30 cellular contexts compared by ENCODE assay signal in genomic region chr17:19659366-19660177, GRCh38. TPM values are rescaled to one million over a fixed set of nuclear protein-coding genes. Genes with fewer than 3 reads are reported as not detected.
DNase-seq lines count a peak whose midpoint lies in the region; ATAC-seq, FAIRE-seq and TF ChIP-seq lines count a peak whose summit lies in the region.
"Had no signal": no experiment of that assay in that cellular context is flagged by ENCODE, and none has a peak within 500 bp of the region (broad histone marks: within the 10 kb centered on the region; RNA-seq: fewer than 3 reads in every experiment).

No MANE protein-coding gene starts in this region.

- no peak for DNase-seq in A549 (ENCODE audit: low read depth in 1 of 2, low spot score in 1 of 2)
- no peak for DNase-seq in PC-9
- peak; percentile 16 for DNase-seq in islet precursor cell
- no peak for DNase-seq in psoas muscle
- DNase-seq in activated CD4-positive, alpha-beta T cell treated with anti-CD3 and anti-CD28 coated beads, Interleukin-2, amount 50 U/mL, for 4 hours: no peak
- DNase-seq in stimulated activated CD4-positive, alpha-beta T cell treated with anti-CD3 and anti-CD28 coated beads, Interleukin-12 subunit alpha, Interleukin-12 subunit beta, amount 100 ng/mL, for 4 hours: no peak
- DNase-seq in type B pancreatic cell (ENCODE audit: extremely low spot score, unreplicated experiment): no peak
- DNase-seq in central memory CD4-positive, alpha-beta T cell: no peak
- DNase-seq: ACHN; activated CD4-positive, CD25-positive, alpha-beta regulatory T cell treated with anti-CD3 and anti-CD28 coated beads, Interleukin-2, amount 50 U/mL, for 72 hours; activated CD8-positive, alpha-beta T cell treated with anti-CD3 and anti-CD28 coated beads, Interleukin-2, amount 10 ng/mL, durations not matched to agents 7 days and 5 days; activated effector memory CD4-positive, alpha-beta T cell treated with anti-CD3 and anti-CD28 coated beads, Interleukin-2, amount 50 U/mL, for 16 hours; activated naive CD8-positive, alpha-beta T cell treated with anti-CD3 and anti-CD28 coated beads, Interleukin-2, amount 10 ng/mL, durations not matched to agents 7 days and 5 days; cerebellar nuclear complex; COR-L47; DND-41; dorsolateral prefrontal cortex; H7; NCI-H1105; NCI-H1930; NCI-H526 treated with DMSO at 0.1 percent for 48 hours; stimulated activated naive CD4-positive, alpha-beta T cell treated with Interleukin-2 at 50 U/mL for 16 hours; T-cell had no signal

- no peak for FAIRE-seq in A549 (lab: Jason Lieb, UNC)
- FAIRE-seq: endothelial cell of umbilical vein, GM18507, islet of Langerhans had no signal

- no TSS peak for BruUV-seq in PC-9 (replicated peaks; lab: Mats Ljungman, UMichigan)

- H3K4me1 ChIP-seq in A549 (peaks cover 29% of the 10 kb centered on the region), PC-9 (replicated peaks; ENCODE audit: insufficient read depth) (peaks cover 39% of the 10 kb centered on the region), psoas muscle (peaks cover 22% of the 10 kb centered on the region)
- H3K4me1 ChIP-seq: SJSA1 had no signal

- CTCF ChIA-PET in A549 (lab: Yijun Ruan, JAX): interaction anchor here (0.5 to 3.2 kb wide), 5 partner anchors 12 to 133 kb away, joined by 3 to 15 read pairs (median 4); no protein-coding TSS in a partner anchor
- CTCF ChIA-PET in PC-9 (lab: Charles Lee): no interaction called here

- intact Hi-C loops in PC-9 (cut with micrococcal nuclease; ENCODE audit: unreplicated experiment) (loop anchor here (5.0 kb wide), 2 partner anchors 38 to 147 kb away; no protein-coding TSS in a partner anchor), psoas muscle (cut with DNase I) (no loop called here)

- no peak overlapping the region for H3K4me3 Mint-ChIP-seq in type B pancreatic cell
- H3K4me3 Mint-ChIP-seq: activated CD8-positive, alpha-beta T cell treated with anti-CD3 and anti-CD28 coated beads, Interleukin-2, amount 10 ng/mL, durations not matched to agents 7 days and 5 days; activated naive CD8-positive, alpha-beta T cell treated with anti-CD3 and anti-CD28 coated beads, Interleukin-2, amount 10 ng/mL, durations not matched to agents 7 days and 5 days; neural crest cell; T-cell had no signal

- no peaks in the 10 kb centered on the region for H3K27me3 ChIP-seq in PC-9 (ENCODE audit: insufficient read depth, low read depth)
- no peaks in the 10 kb centered on the region for H3K27me3 ChIP-seq in psoas muscle (ENCODE audit: insufficient read depth in 3 of 3, low read length in 2 of 3)
- H3K27me3 ChIP-seq: dorsolateral prefrontal cortex, SJSA1 had no signal

- 92% methylated on average over 7 of the region's 7 CpGs for WGBS in A549 (ENCODE audit: missing lambda C conversion rate)
- WGBS in psoas muscle, 3 donors: 37 to 44% (median 41%) methylated on average over 7 of the region's 7 CpGs

- peaks cover 52% of the 10 kb centered on the region for H3K36me3 Mint-ChIP-seq in type B pancreatic cell

- H3K4me1 Mint-ChIP-seq in type B pancreatic cell (ENCODE audit: unreplicated experiment): peaks cover 9% of the 10 kb centered on the region
- H3K4me1 Mint-ChIP-seq: neural crest cell had no signal

- H3K4me2 ChIP-seq in A549 (peak overlapping the region; percentile 38), PC-9 (peak overlapping the region; percentile 29)

- no peak overlapping the region for H2AFZ ChIP-seq in PC-9

- H4K20me1 ChIP-seq in PC-9 (ENCODE audit: insufficient read depth): peaks cover 10% of the 10 kb centered on the region; the same call in 1 of the 2 replicates

- H3K9me3 Mint-ChIP-seq in type B pancreatic cell: no peaks in the 10 kb centered on the region
- H3K9me3 Mint-ChIP-seq: activated naive CD8-positive, alpha-beta T cell treated with anti-CD3 and anti-CD28 coated beads, Interleukin-2, amount 10 ng/mL, durations not matched to agents 7 days and 5 days; neural crest cell; T-cell had no signal

- no peak overlapping the region for H3K27ac Mint-ChIP-seq in type B pancreatic cell
- H3K27ac Mint-ChIP-seq: activated CD8-positive, alpha-beta T cell treated with anti-CD3 and anti-CD28 coated beads, Interleukin-2, amount 10 ng/mL, durations not matched to agents 7 days and 5 days; activated naive CD8-positive, alpha-beta T cell treated with anti-CD3 and anti-CD28 coated beads, Interleukin-2, amount 10 ng/mL, durations not matched to agents 7 days and 5 days; T-cell had no signal

- TF ChIP-seq RAD21 in A549 (conservative IDR thresholded peaks at IDR 0.05 in 1 of 2, IDR thresholded peaks at IDR 0.05 in 1 of 2): no peak

- H3K79me2 ChIP-seq in PC-9 (ENCODE audit: low read depth): peaks cover 97% of the 10 kb centered on the region

- H3K27me3 Mint-ChIP-seq in type B pancreatic cell: no peaks in the 10 kb centered on the region
- H3K27me3 Mint-ChIP-seq: activated naive CD8-positive, alpha-beta T cell treated with anti-CD3 and anti-CD28 coated beads, Interleukin-2, amount 10 ng/mL, durations not matched to agents 7 days and 5 days; T-cell had no signal

- peaks cover 49% of the 10 kb centered on the region for H3F3A ChIP-seq in PC-9 (ENCODE audit: insufficient read depth, low read depth)

- H3K9me2 ChIP-seq in PC-9 (ENCODE audit: insufficient read depth): no peaks in the 10 kb centered on the region

- POLR2A ChIA-PET in A549 (lab: Yijun Ruan, JAX): interaction anchor here (0.6 to 4.7 kb wide), 2 partner anchors 11 to 51 kb away, joined by 3 to 28 read pairs; partner anchors contain the start of gene ALDH3A2
- POLR2A ChIA-PET in PC-9 (lab: Charles Lee; ENCODE audit: unreplicated experiment): interaction anchor here (1.1 kb wide), 1 partner anchor 10 kb away, joined by 6 read pairs; no protein-coding TSS in a partner anchor

- H3K9me3 ChIP-seq in A549: no peaks in the 10 kb centered on the region
- H3K9me3 ChIP-seq in PC-9 (ENCODE audit: insufficient read depth, low read depth): no peaks in the 10 kb centered on the region
- no peaks in the 10 kb centered on the region for H3K9me3 ChIP-seq in psoas muscle
- H3K9me3 ChIP-seq: SJSA1 had no signal

- H3K36me3 ChIP-seq in PC-9 (ENCODE audit: low read depth) (peaks cover 93% of the 10 kb centered on the region), psoas muscle (ENCODE audit: insufficient read depth in 1 of 2, low read depth in 1 of 2) (peaks cover 14 to 96% of the 10 kb centered on the region in 2 donors)
- H3K36me3 ChIP-seq: SJSA1 had no signal

- no peak for TF ChIP-seq POLR2A in A549 (IDR thresholded peaks at IDR 0.05; ENCODE audit: low read length)

- no peak for TF ChIP-seq CTCF in A549 (IDR thresholded peaks at IDR 0.05)
- TF ChIP-seq CTCF in PC-9 (conservative IDR thresholded peaks at IDR 0.05): no peak
- no peak for TF ChIP-seq CTCF in psoas muscle (IDR thresholded peaks at IDR 0.05)
- TF ChIP-seq CTCF in type B pancreatic cell (conservative IDR thresholded peaks at IDR 0.05): no peak

- ATAC-seq in A549: no peak
- peak; percentile 32 to 65 (median 51) for ATAC-seq in psoas muscle
- ATAC-seq: activated CD8-positive, alpha-beta T cell treated with anti-CD3 and anti-CD28 coated beads, Interleukin-2, amount 10 ng/mL, durations not matched to agents 7 days and 5 days; T-cell had no signal

- H3K27ac ChIP-seq in A549: peak overlapping the region in 1 of 2 experiments; percentile 28; a peak in 3 of 6 replicates
- peak overlapping the region; percentile 18 for H3K27ac ChIP-seq in PC-9
- peak overlapping the region; percentile 46 for H3K27ac ChIP-seq in psoas muscle
- H3K27ac ChIP-seq: dorsolateral prefrontal cortex, SJSA1 had no signal

- H3K4me3 ChIP-seq in A549: no peak overlapping the region
- no peak overlapping the region for H3K4me3 ChIP-seq in PC-9
- H3K4me3 ChIP-seq in psoas muscle: no peak overlapping the region
- H3K4me3 ChIP-seq: dorsolateral prefrontal cortex, SJSA1 had no signal

- TF ChIP-seq EP300 in A549 (IDR thresholded peaks at IDR 0.05): no peak

TF ChIP-seq in A549, 52 proteins besides CTCF, POLR2A, EP300 and RAD21:
- TF ChIP-seq CEBPB (IDR thresholded peaks at IDR 0.05) (peak; percentile 12 to 57; a peak in 2 of 4 replicates), KDM1A (IDR thresholded peaks at IDR 0.05; ENCODE audit: low read depth) (no peak)

RNA-seq across cellular contexts. Expression of gene ALDH3A2, which starts 11.0 kb away (rescaled TPM):
- 195 and 225 TPM in 2 replicates for polyA plus RNA-seq in A549 (2011; rRNA removed)
- 90.7 and 101 TPM in 2 replicates for polyA plus RNA-seq in A549 (2012; cell fraction: cytosol; rRNA removed)
- polyA plus RNA-seq in A549 (2012; cell fraction: nucleus; rRNA removed): 159 and 162 TPM in 2 replicates
- polyA plus RNA-seq in A549 (2017; fragmentation: RNase III; extraction: RNeasy Plus Mini Kit Qiagen cat#74134 plus additional on column Dnase treatment): 140 to 142 TPM (median 140 TPM) in 3 replicates
- 110 and 113 TPM in 2 replicates for polyA minus RNA-seq in A549 (2011; rRNA and poly(A)+ RNA removed)
- total RNA-seq in PC-9 (2021): 271 and 290 TPM in 2 replicates
- 100 to 1,000 TPM in 1 of 4 donors, 10 to 100 TPM in 3; 57.6 to 229 (median 86.2) TPM for total RNA-seq in psoas muscle
- 10 to 100 TPM; 32.9 to 78.1 (median 68.6) TPM for polyA plus RNA-seq in psoas muscle
- total RNA-seq in type B pancreatic cell (ENCODE audit: low replicate concordance): 57.7 and 69.8 TPM in 2 replicates

RNA-seq across cellular contexts. Expression of gene SLC47A2, which starts 56.8 kb away (rescaled TPM):
- polyA plus RNA-seq in A549 (2011; rRNA removed): 0.07 and 0.13 TPM in 2 replicates
- 0.04 and 0.05 TPM in 2 replicates for polyA plus RNA-seq in A549 (2012; cell fraction: cytosol; rRNA removed)
- 0.26 and 0.44 TPM in 2 replicates for polyA plus RNA-seq in A549 (2012; cell fraction: nucleus; rRNA removed)
- 0.16 to 0.27 TPM (median 0.22 TPM) in 3 replicates for polyA plus RNA-seq in A549 (2017; fragmentation: RNase III; extraction: RNeasy Plus Mini Kit Qiagen cat#74134 plus additional on column Dnase treatment)
- polyA minus RNA-seq in A549 (2011; rRNA and poly(A)+ RNA removed): 0.15 and 0.21 TPM in 2 replicates
- total RNA-seq in PC-9 (2021): 38.9 and 42.6 TPM in 2 replicates
- total RNA-seq in psoas muscle: 1 to 10 TPM in 1 of 4 donors, not detected in 3; 1.1 TPM
- under 1 TPM; 0.01 to 0.08 (median 0.03) TPM for polyA plus RNA-seq in psoas muscle
- total RNA-seq in type B pancreatic cell (ENCODE audit: low replicate concordance): not detected in 2 replicates
- total RNA-seq: activated CD8-positive, alpha-beta T cell treated with anti-CD3 and anti-CD28 coated beads, Interleukin-2, amount 10 ng/mL, durations not matched to agents 7 days and 5 days; activated naive CD8-positive, alpha-beta T cell treated with anti-CD3 and anti-CD28 coated beads, Interleukin-2, amount 10 ng/mL, durations not matched to agents 7 days and 5 days; endothelial cell of umbilical vein; H7; neural crest cell; RPMI7951; SJSA1; T-cell had no signal
- polyA plus RNA-seq: BJ, endothelial cell of umbilical vein had no signal

Comparison
In these comparisons a context has a peak if more than half of its experiments do, and no peak if none do; other contexts are left out.
1. ATAC-seq: peak in psoas muscle (4 of 4); none in A549 (0 of 2).
2. RNA of gene SLC47A2, which starts 56.8 kb away (total RNA-seq): 38.9 to 42.6 TPM in PC-9; 1.1 TPM in psoas muscle and not detected in type B pancreatic cell; every median in the first group is over 10 times any median in the second.